9 cellular contexts compared by ENCODE assay signal in genomic region chr3:58063424-58063823, GRCh38. TPM values are rescaled to one million over a fixed set of nuclear protein-coding genes. Genes with fewer than 3 reads are reported as not detected.
DNase-seq lines count a peak whose midpoint lies in the region; ATAC-seq and TF ChIP-seq lines count a peak whose summit lies in the region.
"Had no signal": no experiment of that assay in that cellular context is flagged by ENCODE, and none has a peak within 500 bp of the region (broad histone marks: within the 10 kb centered on the region; RNA-seq: fewer than 3 reads in every experiment).

No MANE protein-coding gene starts in this region.

- no peak overlapping the region for H3K4me3 ChIP-seq in Loucy (ENCODE audit: low read length, poor library complexity, severe bottlenecking)
- no peak overlapping the region for H3K4me3 ChIP-seq in astrocyte of the cerebellum (ENCODE audit: low read depth, low read length)
- no peak overlapping the region for H3K4me3 ChIP-seq in left lung

- ATAC-seq in left lung (peak; percentile 27), HG02642 (IDR thresholded peaks at IDR 0.05; ENCODE audit: poor library complexity, unreplicated experiment) (no peak)

- no peaks in the 10 kb centered on the region for H3K9me2 ChIP-seq in Loucy (replicated peaks; ENCODE audit: low read depth, low read length)

- H2AFZ ChIP-seq in Loucy (ENCODE audit: low read length), result no peak overlapping the region

- H3K79me2 ChIP-seq in Loucy (ENCODE audit: insufficient read depth, low read length), result peaks cover 3% of the 10 kb centered on the region; the same call in 1 of the 2 replicates

- H3K4me2 ChIP-seq in Loucy (ENCODE audit: low read depth, low read length, poor library complexity, severe bottlenecking), result peak overlapping the region; percentile 13

- H3K9me3 ChIP-seq in Loucy (ENCODE audit: insufficient read depth, low read depth, low read length) (no peaks in the 10 kb centered on the region), left lung (no peaks in the 10 kb centered on the region)

- TF ChIP-seq CTCF in Loucy (conservative IDR thresholded peaks at IDR 0.05; ENCODE audit: low read length), result no peak
- no peak for TF ChIP-seq CTCF in astrocyte of the cerebellum (IDR thresholded peaks at IDR 0.05; ENCODE audit: low read depth, low read length, missing control alignments)
- no peak for TF ChIP-seq CTCF in left lung (IDR thresholded peaks at IDR 0.05)

- H3K9ac ChIP-seq in Loucy (ENCODE audit: low read depth, low read length, poor library complexity, severe bottlenecking), result no peak overlapping the region

- H3F3A ChIP-seq in Loucy (ENCODE audit: low read depth), result no peaks in the 10 kb centered on the region

- H4K20me1 ChIP-seq in Loucy (ENCODE audit: insufficient read depth, low read length, poor library complexity, severe bottlenecking), result peaks cover 4% of the 10 kb centered on the region

- DNase-seq in A172 (ENCODE audit: low spot score) (peak; percentile 85), astrocyte of the cerebellum (ENCODE audit: low read depth) (peak; percentile 94), left lung (no peak), C1 segment of cervical spinal cord (lab: John Stamatoyannopoulos, UW) (no peak), HuH-7.5 (ENCODE audit: low spot score) (no peak), NCI-H146 (lab: John Stamatoyannopoulos, UW) (no peak)
- DNase-seq: activated CD4-positive, CD25-positive, alpha-beta regulatory T cell treated with anti-CD3 and anti-CD28 coated beads, Interleukin-2, amount 50 U/mL, for 72 hours had no signal

- in situ Hi-C loops in astrocyte of the cerebellum (cut with HindIII; ENCODE audit: low sequenced_read_pairs), result no loop called here

- H3K27ac ChIP-seq in left lung, result no peak overlapping the region

- H3K36me3 ChIP-seq in Loucy (ENCODE audit: insufficient read depth, low read length) (no peaks in the 10 kb centered on the region), left lung (no peaks in the 10 kb centered on the region)

- no peaks in the 10 kb centered on the region for H3K27me3 ChIP-seq in Loucy (ENCODE audit: insufficient read depth, low read length, poor library complexity, severe bottlenecking)
- no peaks in the 10 kb centered on the region for H3K27me3 ChIP-seq in left lung

- H3K4me1 ChIP-seq in Loucy (ENCODE audit: insufficient read depth, low read length, poor library complexity, severe bottlenecking), result peaks cover 11% of the 10 kb centered on the region
- H3K4me1 ChIP-seq in left lung, result peaks cover 6 to 20% of the 10 kb centered on the region in 2 donors

- intact Hi-C loops in left lung (cut with DNase I), result no loop called here

RNA-seq across cellular contexts. Expression of gene FLNB, which starts 55.2 kb away (rescaled TPM):
- 225 and 260 TPM in 2 replicates for total RNA-seq in A172 (2014; rRNA removed; shearing (Covaris generic))
- 100 to 1,000 TPM in 1 of 2 donors, 10 to 100 TPM in 1; 80.1 to 126 TPM for total RNA-seq in left lung

Comparison
In these comparisons a context has a peak if more than half of its experiments do, and no peak if none do; other contexts are left out.
1. DNase-seq: peak in A172 (single experiment) and astrocyte of the cerebellum (single experiment); none in left lung (0 of 2), C1 segment of cervical spinal cord (0 of 14), HuH-7.5 (single experiment) and NCI-H146 (single experiment).